In genomic region chr16:86772231-86772510, GRCh38 we compare ENCODE assay signal across 18 cellular contexts.
DNase-seq lines count a peak whose midpoint lies in the region; ATAC-seq and TF ChIP-seq lines count a peak whose summit lies in the region.
"Had no signal": no experiment of that assay in that cellular context is flagged by ENCODE, and none has a peak within 500 bp of the region (broad histone marks: within the 10 kb centered on the region; RNA-seq: fewer than 3 reads in every experiment).

No MANE protein-coding gene starts in this region.

- H3K4me1 Mint-ChIP-seq in MCF 10A (ENCODE audit: insufficient read depth, unreplicated experiment) (peaks cover 16% of the 10 kb centered on the region), type B pancreatic cell (ENCODE audit: unreplicated experiment) (peaks cover 34% of the 10 kb centered on the region)
- no peaks in the 10 kb centered on the region for H3K4me1 Mint-ChIP-seq in activated CD4-positive, alpha-beta memory T cell treated with anti-CD3 and anti-CD28 coated beads for 36 hours (ENCODE audit: low read depth)
- H3K4me1 Mint-ChIP-seq: activated CD4-positive, alpha-beta T cell treated with anti-CD3 and anti-CD28 coated beads, Interleukin-2, amount 10 ng/mL, durations not matched to agents 7 days and 5 days; naive thymus-derived CD8-positive, alpha-beta T cell had no signal

- H3K4me1 ChIP-seq in mammary epithelial cell (ENCODE audit: insufficient read depth, low read length), result peaks cover 22% of the 10 kb centered on the region

- no peak overlapping the region for H3K9ac ChIP-seq in mammary epithelial cell (ENCODE audit: insufficient read depth, low read length)

- H3K9me3 Mint-ChIP-seq in MCF 10A (ENCODE audit: unreplicated experiment), result no peaks in the 10 kb centered on the region
- peaks cover 4% of the 10 kb centered on the region for H3K9me3 Mint-ChIP-seq in type B pancreatic cell
- no peaks in the 10 kb centered on the region for H3K9me3 Mint-ChIP-seq in activated CD4-positive, alpha-beta memory T cell treated with anti-CD3 and anti-CD28 coated beads for 36 hours
- H3K9me3 Mint-ChIP-seq: activated CD4-positive, alpha-beta T cell treated with anti-CD3 and anti-CD28 coated beads, Interleukin-2, amount 10 ng/mL, durations not matched to agents 7 days and 5 days had no signal

- DNase-seq in mammary epithelial cell (peak; percentile 50), MCF 10A (ENCODE audit: unreplicated experiment) (no peak), astrocyte of the spinal cord (ENCODE audit: low read depth, low spot score) (peak; percentile 61), kidney glomerular epithelial cell (lab: John Stamatoyannopoulos, UW) (peak; percentile 75), type B pancreatic cell (ENCODE audit: extremely low spot score, unreplicated experiment) (no peak), DMS114 treated with DMSO at 0.1 percent for 48 hours (lab: John Stamatoyannopoulos, UW; ENCODE audit: unreplicated experiment) (no peak)
- DNase-seq in activated CD4-positive, alpha-beta memory T cell treated with anti-CD3 and anti-CD28 coated beads for 36 hours, result no peak
- DNase-seq: 8988T; activated CD4-positive, alpha-beta T cell treated with anti-CD3 and anti-CD28 coated beads, Interleukin-2, amount 10 ng/mL, durations not matched to agents 7 days and 5 days; activated gamma-delta T cell treated with Interleukin-2 at 50 U/mL for 16 hours; DMS 273 treated with DMSO at 0.1 percent for 48 hours; hypothalamus; naive thymus-derived CD8-positive, alpha-beta T cell; NCI-H1930; NCI-H446 treated with DMSO at 0.1 percent for 48 hours had no signal

- no peak for ATAC-seq in GM18858 (IDR thresholded peaks at IDR 0.05; ENCODE audit: unreplicated experiment)
- ATAC-seq: K562; naive thymus-derived CD8-positive, alpha-beta T cell had no signal

- H3K4me2 ChIP-seq in mammary epithelial cell (ENCODE audit: insufficient read depth, low read depth, low read length), result peak overlapping the region; percentile 28

- H3K36me3 ChIP-seq in mammary epithelial cell (ENCODE audit: insufficient read depth, low read length), result no peaks in the 10 kb centered on the region

- no peak for TF ChIP-seq CTCF in mammary epithelial cell (conservative IDR thresholded peaks at IDR 0.05 in 1 of 2, IDR thresholded peaks at IDR 0.05 in 1 of 2; ENCODE audit: extremely low read depth in 1 of 2, insufficient read depth in 1 of 2, low read depth in 1 of 2, low read length in 2 of 2)
- no peak for TF ChIP-seq CTCF in MCF 10A (IDR thresholded peaks at IDR 0.05; ENCODE audit: unreplicated experiment)
- no peak for TF ChIP-seq CTCF in astrocyte of the spinal cord (IDR thresholded peaks at IDR 0.05; ENCODE audit: low read depth, low read length)
- no peak for TF ChIP-seq CTCF in type B pancreatic cell (conservative IDR thresholded peaks at IDR 0.05)

- H3K27ac ChIP-seq in mammary epithelial cell (ENCODE audit: insufficient read depth, low read depth, low read length), result peak overlapping the region; percentile 50
- H3K27ac ChIP-seq: C4-2B had no signal

- WGBS in mammary epithelial cell (ENCODE audit: low coverage, missing lambda C conversion rate), result 5% methylated on average over 3 of the region's 3 CpGs

- in situ Hi-C loops in mammary epithelial cell (cut with MboI; ENCODE audit: low sequenced_read_pairs in 2 of 2), result no loop called here
- in situ Hi-C loops in astrocyte of the spinal cord (cut with HindIII; ENCODE audit: low sequenced_read_pairs), result no loop called here

- H3K27ac Mint-ChIP-seq in MCF 10A (ENCODE audit: low read depth, unreplicated experiment), result no peak overlapping the region
- H3K27ac Mint-ChIP-seq in type B pancreatic cell, result peak overlapping the region; percentile 97
- no peak overlapping the region for H3K27ac Mint-ChIP-seq in activated CD4-positive, alpha-beta memory T cell treated with anti-CD3 and anti-CD28 coated beads for 36 hours
- H3K27ac Mint-ChIP-seq: activated CD4-positive, alpha-beta T cell treated with anti-CD3 and anti-CD28 coated beads, Interleukin-2, amount 10 ng/mL, durations not matched to agents 7 days and 5 days; naive thymus-derived CD8-positive, alpha-beta T cell had no signal

- H3K4me3 Mint-ChIP-seq in MCF 10A (ENCODE audit: unreplicated experiment), result no peak overlapping the region
- peak overlapping the region; percentile 64 for H3K4me3 Mint-ChIP-seq in type B pancreatic cell
- H3K4me3 Mint-ChIP-seq in activated CD4-positive, alpha-beta memory T cell treated with anti-CD3 and anti-CD28 coated beads for 36 hours, result no peak overlapping the region
- H3K4me3 Mint-ChIP-seq: activated CD4-positive, alpha-beta T cell treated with anti-CD3 and anti-CD28 coated beads, Interleukin-2, amount 10 ng/mL, durations not matched to agents 7 days and 5 days; naive thymus-derived CD8-positive, alpha-beta T cell had no signal

- BruUV-seq in mammary epithelial cell (replicated peaks; lab: Mats Ljungman, UMichigan) (no TSS peak), MCF 10A (replicated peaks; lab: Mats Ljungman, UMichigan) (no TSS peak)

- H3K27me3 ChIP-seq in mammary epithelial cell (ENCODE audit: insufficient read depth, low read length), result no peaks in the 10 kb centered on the region

- H3K9me3 ChIP-seq in mammary epithelial cell (replicated peaks; ENCODE audit: insufficient read depth, low read length), result no peaks in the 10 kb centered on the region

- intact Hi-C loops in mammary epithelial cell (cut with micrococcal nuclease), result no loop called here
- intact Hi-C loops in MCF 10A (cut with micrococcal nuclease), result no loop called here
- intact Hi-C loops in activated CD4-positive, alpha-beta memory T cell treated with anti-CD3 and anti-CD28 coated beads for 36 hours (cut with micrococcal nuclease), result no loop called here

- POLR2A ChIA-PET in MCF 10A (lab: Yijun Ruan, JAX), result no interaction called here
- POLR2A ChIA-PET in activated CD4-positive, alpha-beta memory T cell treated with anti-CD3 and anti-CD28 coated beads for 36 hours (lab: Charles Lee), result no interaction called here

- dilution Hi-C loops in mammary epithelial cell (cut with HindIII; ENCODE audit: low sequenced_read_pairs), result no loop called here

- H3K27me3 Mint-ChIP-seq in MCF 10A (ENCODE audit: insufficient read depth, unreplicated experiment) (no peaks in the 10 kb centered on the region), type B pancreatic cell (peaks cover 45% of the 10 kb centered on the region)
- H3K27me3 Mint-ChIP-seq in activated CD4-positive, alpha-beta memory T cell treated with anti-CD3 and anti-CD28 coated beads for 36 hours, result peaks cover 16% of the 10 kb centered on the region
- H3K27me3 Mint-ChIP-seq: activated CD4-positive, alpha-beta T cell treated with anti-CD3 and anti-CD28 coated beads, Interleukin-2, amount 10 ng/mL, durations not matched to agents 7 days and 5 days had no signal

- H2AFZ ChIP-seq in mammary epithelial cell (ENCODE audit: low read depth, low read length), result peak overlapping the region; percentile 81

- H4K20me1 ChIP-seq in mammary epithelial cell (ENCODE audit: insufficient read depth, low read length), result no peaks in the 10 kb centered on the region

- H3K4me3 ChIP-seq in mammary epithelial cell (replicated peaks in 1 of 3; ENCODE audit: insufficient read depth in 1 of 3, low read depth in 2 of 3, low read length in 3 of 3) (no peak overlapping the region), astrocyte of the spinal cord (ENCODE audit: low read depth, low read length) (no peak overlapping the region)
- H3K4me3 ChIP-seq: K562 had no signal

- no peaks in the 10 kb centered on the region for H3K79me2 ChIP-seq in mammary epithelial cell (ENCODE audit: insufficient read depth, low read length)

- CTCF ChIA-PET in mammary epithelial cell (lab: Charles Lee; ENCODE audit: low non-redundant PET) (no interaction called here), MCF 10A (lab: Yijun Ruan, JAX) (interaction anchor here (0.6 kb wide), 1 partner anchor 9 kb away, joined by 3 read pairs; no protein-coding TSS in a partner anchor)
- CTCF ChIA-PET in activated CD4-positive, alpha-beta memory T cell treated with anti-CD3 and anti-CD28 coated beads for 36 hours (lab: Charles Lee), result no interaction called here

- H3K36me3 Mint-ChIP-seq in MCF 10A (ENCODE audit: insufficient read depth, unreplicated experiment) (no peaks in the 10 kb centered on the region), type B pancreatic cell (no peaks in the 10 kb centered on the region)
- H3K36me3 Mint-ChIP-seq in activated CD4-positive, alpha-beta memory T cell treated with anti-CD3 and anti-CD28 coated beads for 36 hours, result no peaks in the 10 kb centered on the region
- H3K36me3 Mint-ChIP-seq: naive thymus-derived CD8-positive, alpha-beta T cell had no signal

Comparison
In these comparisons a context has a peak if more than half of its experiments do, and no peak if none do; other contexts are left out.
1. DNase-seq: peak in mammary epithelial cell (single experiment), astrocyte of the spinal cord (single experiment) and kidney glomerular epithelial cell (single experiment); none in MCF 10A (single experiment), type B pancreatic cell (single experiment), DMS114 treated with DMSO at 0.1 percent for 48 hours (single experiment) and activated CD4-positive, alpha-beta memory T cell treated with anti-CD3 and anti-CD28 coated beads for 36 hours (single experiment).